20 cellular contexts compared by ENCODE assay signal in the genomic region with DNA sequence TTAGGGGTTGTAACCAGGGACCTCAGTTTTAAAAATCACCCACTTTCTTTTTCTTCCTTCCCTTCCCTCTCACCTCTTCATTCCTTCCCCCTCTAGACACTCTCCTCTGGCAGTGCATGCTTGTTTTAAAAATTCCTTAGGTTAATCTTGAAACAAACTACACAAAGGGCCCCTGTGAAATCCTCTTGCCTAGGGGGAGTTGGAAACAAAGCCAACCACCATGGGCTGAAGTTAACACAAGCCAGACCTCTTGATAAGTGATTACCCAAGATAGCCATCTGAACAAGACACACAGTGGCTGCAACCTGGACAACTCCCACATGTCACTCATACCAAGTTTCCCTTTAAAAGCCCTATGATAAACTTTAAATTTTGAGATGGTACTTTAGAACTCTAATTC.
A peak's percentile ranks its signal among the peaks of the same experiment; 100 is the strongest.
DNase-seq lines count a peak whose midpoint lies in the region; ATAC-seq, FAIRE-seq and TF ChIP-seq lines count a peak whose summit lies in the region.
"Had no signal": no experiment of that assay in that cellular context is flagged by ENCODE, and none has a peak within 500 bp of the region (broad histone marks: within the 10 kb centered on the region; RNA-seq: fewer than 3 reads in every experiment).

No MANE protein-coding gene starts in this region.

- H3K27ac ChIP-seq in K562 (ENCODE audit: extremely low read depth, low read depth, low read length) (no peak overlapping the region), trophoblast cell (ENCODE audit: low read depth, low read length) (peak overlapping the region; percentile 74), heart right ventricle (no peak overlapping the region), foreskin keratinocyte (no peak overlapping the region)
- H3K27ac ChIP-seq: 22Rv1; A549; BLaER1 treated with 17β-estradiol and CSF1 and Interleukin-3, amounts not matched to agents 10 nM and 100 nM; C4-2B had no signal

- H2BK12ac ChIP-seq in trophoblast cell (ENCODE audit: low read length): no peak overlapping the region

- ATAC-seq in K562 (no peak), heart right ventricle (no peak), foreskin keratinocyte (no peak)
- ATAC-seq: A549; CD8-positive, alpha-beta T cell; GM12878 had no signal

- H3K4me2 ChIP-seq in K562 (ENCODE audit: insufficient read depth, low read length): no peak overlapping the region
- H3K4me2 ChIP-seq in trophoblast cell (ENCODE audit: low read length): no peak overlapping the region
- H3K4me2 ChIP-seq: A549; BLaER1 treated with 17β-estradiol and CSF1 and Interleukin-3, amounts not matched to agents 10 nM and 100 nM had no signal

- H2BK120ac ChIP-seq in trophoblast cell (ENCODE audit: insufficient read depth, low read length, poor library complexity): no peak overlapping the region

- no peaks in the 10 kb centered on the region for H3K36me3 ChIP-seq in K562 (ENCODE audit: control insufficient read depth, insufficient read depth, low read length)
- no peaks in the 10 kb centered on the region for H3K36me3 ChIP-seq in trophoblast cell (ENCODE audit: control insufficient read depth in 1 of 2, insufficient read depth in 2 of 2, low read length in 2 of 2)
- no peaks in the 10 kb centered on the region for H3K36me3 ChIP-seq in heart right ventricle
- H3K36me3 ChIP-seq: BLaER1 treated with 17β-estradiol and CSF1 and Interleukin-3, amounts not matched to agents 10 nM and 100 nM had no signal

- TF ChIP-seq RAD21 in K562 (CRISPR knock-in tag; conservative IDR thresholded peaks at IDR 0.05 in 1 of 2, IDR thresholded peaks at IDR 0.05 in 1 of 2): no peak

- no peak overlapping the region for H3K18ac ChIP-seq in trophoblast cell (ENCODE audit: low read length)

- no peak overlapping the region for H3K9ac ChIP-seq in K562 (ENCODE audit: insufficient read depth in 1 of 2, low read depth in 2 of 2, low read length in 2 of 2)
- H3K9ac ChIP-seq in trophoblast cell (ENCODE audit: low read length): no peak overlapping the region
- H3K9ac ChIP-seq: BLaER1 treated with 17β-estradiol and CSF1 and Interleukin-3, amounts not matched to agents 10 nM and 100 nM had no signal

- H3K79me2 ChIP-seq in K562 (ENCODE audit: control insufficient read depth, insufficient read depth, low read length): no peaks in the 10 kb centered on the region
- no peaks in the 10 kb centered on the region for H3K79me2 ChIP-seq in trophoblast cell (ENCODE audit: control insufficient read depth, insufficient read depth, low read length, poor library complexity)

- no peak for TF ChIP-seq EP300 in K562 (IDR thresholded peaks at IDR 0.05; ENCODE audit: low read length)

- no peak overlapping the region for H4K12ac ChIP-seq in trophoblast cell (ENCODE audit: low read depth, low read length)

- intact Hi-C loops in K562 (cut with micrococcal nuclease): no loop called here
- intact Hi-C loops in heart right ventricle (cut with DNase I): no loop called here

- no peak overlapping the region for H4K91ac ChIP-seq in trophoblast cell (ENCODE audit: low read depth, low read length)

- FAIRE-seq in K562 (lab: Jason Lieb, UNC): no peak
- FAIRE-seq: A549, D721Med, GM12878, GM12892, GM18507 had no signal

- no peaks in the 10 kb centered on the region for H3K27me3 ChIP-seq in K562 (ENCODE audit: control insufficient read depth in 2 of 2, insufficient read depth in 2 of 2, low read length in 2 of 2)
- no peaks in the 10 kb centered on the region for H3K27me3 ChIP-seq in trophoblast cell (ENCODE audit: insufficient read depth, low read length)
- H3K27me3 ChIP-seq in heart right ventricle: no peaks in the 10 kb centered on the region
- H3K27me3 ChIP-seq in foreskin keratinocyte: no peaks in the 10 kb centered on the region

- H3K9me1 ChIP-seq in K562 (ENCODE audit: control insufficient read depth, insufficient read depth, low read length): no peaks in the 10 kb centered on the region

- H4K8ac ChIP-seq in trophoblast cell (ENCODE audit: low read depth, low read length): no peak overlapping the region

- no peaks in the 10 kb centered on the region for H3K4me1 ChIP-seq in K562 (replicated peaks in 1 of 2; ENCODE audit: control insufficient read depth in 2 of 2, insufficient read depth in 2 of 2, low read length in 2 of 2)
- H3K4me1 ChIP-seq in trophoblast cell (ENCODE audit: control insufficient read depth in 1 of 2, insufficient read depth in 2 of 2, low read length in 2 of 2): no peaks in the 10 kb centered on the region
- no peaks in the 10 kb centered on the region for H3K4me1 ChIP-seq in heart right ventricle
- no peaks in the 10 kb centered on the region for H3K4me1 ChIP-seq in foreskin keratinocyte
- H3K4me1 ChIP-seq: A549; BLaER1 treated with 17β-estradiol and CSF1 and Interleukin-3, amounts not matched to agents 10 nM and 100 nM; Caco-2 had no signal

- CTCF ChIA-PET in K562 (lab: Yijun Ruan, JAX; ENCODE audit: low intra/inter-chr PET ratio): no interaction called here

- H3K9me3 ChIP-seq in K562 (replicated peaks; ENCODE audit: control insufficient read depth, insufficient read depth, low read depth, low read length): no peaks in the 10 kb centered on the region
- H3K9me3 ChIP-seq in trophoblast cell (ENCODE audit: insufficient read depth, low read depth, low read length): no peaks in the 10 kb centered on the region
- H3K9me3 ChIP-seq in heart right ventricle: peaks cover 0 to 27% (median 0%) of the 10 kb centered on the region in 11 donors
- H3K9me3 ChIP-seq: A549, Caco-2 had no signal

- in situ Hi-C loops in K562 (cut with MboI): no loop called here

- no peak for TF ChIP-seq CTCF in K562 (IDR thresholded peaks at IDR 0.05 in 2 of 3, conservative IDR thresholded peaks at IDR 0.05 in 1 of 3; ENCODE audit: insufficient read depth in 2 of 3, low read depth in 1 of 3, low read length in 3 of 3)
- TF ChIP-seq CTCF in heart right ventricle (IDR thresholded peaks at IDR 0.05): no peak
- TF ChIP-seq CTCF in foreskin keratinocyte (conservative IDR thresholded peaks at IDR 0.05): no peak

- H3K23ac ChIP-seq in trophoblast cell (ENCODE audit: low read length): no peak overlapping the region

- H3K14ac ChIP-seq in trophoblast cell (ENCODE audit: low read length): no peak overlapping the region

- no peaks in the 10 kb centered on the region for H4K20me1 ChIP-seq in K562 (replicated peaks; ENCODE audit: control insufficient read depth, insufficient read depth, low read length)
- H4K20me1 ChIP-seq: BLaER1 treated with 17β-estradiol and CSF1 and Interleukin-3, amounts not matched to agents 10 nM and 100 nM had no signal

- DNase-seq in ELF-1 (ENCODE audit: low read depth, low spot score): peak; percentile 72
- no peak for DNase-seq in K562 (ENCODE audit: extremely low read depth in 1 of 4, low spot score in 3 of 4)
- DNase-seq in trophoblast cell: no peak
- DNase-seq in heart right ventricle: no peak
- no peak for DNase-seq in foreskin keratinocyte
- DNase-seq: AML-193; Caco-2; Calu3; CD4-positive, alpha-beta T cell; CD8-positive, alpha-beta T cell; DMS79 treated with DMSO at 0.1 percent for 48 hours; GDM1 had no signal

- POLR2A ChIA-PET in K562 (lab: Yijun Ruan, JAX): no interaction called here

- no peak overlapping the region for H3K4ac ChIP-seq in trophoblast cell (ENCODE audit: low read depth, low read length)

- no peak overlapping the region for H2BK5ac ChIP-seq in trophoblast cell (ENCODE audit: low read depth, low read length, poor library complexity)

- H3K4me3 ChIP-seq in K562 (no peak overlapping the region), trophoblast cell (ENCODE audit: low read depth, low read length) (no peak overlapping the region), heart right ventricle (no peak overlapping the region)
- H3K4me3 ChIP-seq: A549; BLaER1 treated with 17β-estradiol and CSF1 and Interleukin-3, amounts not matched to agents 10 nM and 100 nM; GM12878 had no signal

- H3K79me1 ChIP-seq in trophoblast cell (ENCODE audit: low read length): peaks cover 2% of the 10 kb centered on the region

- H2AK5ac ChIP-seq in trophoblast cell (ENCODE audit: low read length): no peak overlapping the region

- no peak for TF ChIP-seq POLR2A in K562 (conservative IDR thresholded peaks at IDR 0.05)

- no TSS peak for BruUV-seq in K562 (replicated peaks; lab: Mats Ljungman, UMichigan)

- H2AFZ ChIP-seq in K562 (ENCODE audit: low read depth, low read length): no peak overlapping the region
- H2AFZ ChIP-seq in trophoblast cell (ENCODE audit: insufficient read depth, low read length, poor library complexity): no peak overlapping the region

TF ChIP-seq in K562, 482 proteins besides CTCF, POLR2A, EP300 and RAD21:
- TF ChIP-seq TBP (optimal IDR thresholded peaks at IDR 0.05; ENCODE audit: low read depth, low read length) (no peak), NUFIP1 (IDR thresholded peaks at IDR 0.05; ENCODE audit: partially characterized antibody) (no peak), CREBBP (IDR thresholded peaks at IDR 0.05; ENCODE audit: low read depth, low read length) (no peak), HIVEP1 (CRISPR knock-in tag; IDR thresholded peaks at IDR 0.05) (no peak), ZNF780A (CRISPR knock-in tag; IDR thresholded peaks at IDR 0.05) (no peak), NRF1 (conservative IDR thresholded peaks at IDR 0.05 in 1 of 2, IDR thresholded peaks at IDR 0.05 in 1 of 2) (no peak)
- TF ChIP-seq, protein P1, sequence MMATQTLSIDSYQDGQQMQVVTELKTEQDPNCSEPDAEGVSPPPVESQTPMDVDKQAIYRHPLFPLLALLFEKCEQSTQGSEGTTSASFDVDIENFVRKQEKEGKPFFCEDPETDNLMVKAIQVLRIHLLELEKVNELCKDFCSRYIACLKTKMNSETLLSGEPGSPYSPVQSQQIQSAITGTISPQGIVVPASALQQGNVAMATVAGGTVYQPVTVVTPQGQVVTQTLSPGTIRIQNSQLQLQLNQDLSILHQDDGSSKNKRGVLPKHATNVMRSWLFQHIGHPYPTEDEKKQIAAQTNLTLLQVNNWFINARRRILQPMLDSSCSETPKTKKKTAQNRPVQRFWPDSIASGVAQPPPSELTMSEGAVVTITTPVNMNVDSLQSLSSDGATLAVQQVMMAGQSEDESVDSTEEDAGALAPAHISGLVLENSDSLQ (IDR thresholded peaks at IDR 0.05): peak; percentile 40; the same call in 1 of the 2 replicates
TF ChIP-seq in K562: peak in this region for 1.
